ENCODE assay signal across 22 cellular contexts in the genomic region with DNA sequence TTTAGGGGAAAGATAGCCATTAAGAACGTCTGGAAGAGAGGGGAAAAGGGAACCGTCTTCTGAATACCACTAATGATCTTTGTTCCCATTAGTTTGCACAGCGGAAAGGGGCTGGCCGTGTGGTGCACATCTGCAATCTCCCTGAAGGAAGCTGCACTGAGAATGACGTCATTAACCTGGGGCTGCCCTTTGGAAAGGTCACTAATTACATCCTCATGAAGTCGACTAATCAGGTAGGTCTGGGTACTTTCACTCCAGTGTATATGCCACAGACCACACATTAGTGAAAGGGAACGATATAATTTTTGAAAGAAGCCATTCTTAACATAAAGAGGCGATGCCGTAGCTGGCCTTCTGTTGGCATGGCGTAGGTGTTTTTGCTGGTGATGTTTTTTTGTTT.
"Had no signal": no experiment of that assay in that cellular context is flagged by ENCODE, and none has a peak within 500 bp of the region (broad histone marks: within the 10 kb centered on the region; RNA-seq: fewer than 3 reads in every experiment).

No MANE protein-coding gene starts in this region.

- H3K4me1 Mint-ChIP-seq: WTC11 had no signal

- H3K27me3 ChIP-seq: ascending aorta, brain microvascular endothelial cell, esophagus muscularis mucosa, stomach, suprapubic skin, tibial nerve, uterus had no signal

- H3K27ac Mint-ChIP-seq: activated T-helper 1 cell treated with anti-CD3 and anti-CD28 coated beads, Interleukin-12 subunit alpha, Interleukin-12 subunit beta, Interleukin-2, Interleukin-4 antibody, amounts not matched to agents 30 ng/mL and 10 ng/mL and 1 ng/mL, durations not matched to agents 14 hours and 24 hours and 36 hours; memory B cell; natural killer cell treated with Interleukin-12 subunit alpha and Interleukin-12 subunit beta and Interleukin-15 and Interleukin-18, amount 100 ng/mL, for 72 hours; WTC11 had no signal

- H3K36me3 Mint-ChIP-seq: memory B cell; natural killer cell treated with Interleukin-12 subunit alpha and Interleukin-12 subunit beta and Interleukin-15 and Interleukin-18, amount 100 ng/mL, for 72 hours; WTC11 had no signal

- H3K9me3 Mint-ChIP-seq: memory B cell; natural killer cell treated with Interleukin-12 subunit alpha and Interleukin-12 subunit beta and Interleukin-15 and Interleukin-18, amount 100 ng/mL, for 72 hours; WTC11 had no signal

- ATAC-seq: natural killer cell treated with Interleukin-12 subunit alpha and Interleukin-12 subunit beta and Interleukin-15 and Interleukin-18, amount 100 ng/mL, for 72 hours; WTC11 had no signal

- DNase-seq: activated CD4-positive, alpha-beta T cell treated with anti-CD3 and anti-CD28 coated beads for 4 hours; activated CD4-positive, alpha-beta T cell treated with anti-CD3 and anti-CD28 coated beads, Interleukin-2, amount 50 U/mL, for 48 hours; activated gamma-delta T cell; activated naive CD4-positive, alpha-beta T cell treated with anti-CD3 and anti-CD28 coated beads, Interleukin-2, amount 50 U/mL, for 16 hours; activated T-cell treated with anti-CD3 and anti-CD28 coated beads for 4 hours; brain microvascular endothelial cell; central memory CD4-positive, alpha-beta T cell; effector memory CD4-positive, alpha-beta T cell; hypothalamus; stimulated activated CD4-positive, alpha-beta T cell treated with anti-CD3 and anti-CD28 coated beads, Interleukin-4, amount 100 ng/mL, for 24 hours; stomach; T-helper 9 cell; uterus had no signal

- H3K27ac ChIP-seq: ascending aorta, brain microvascular endothelial cell, esophagus muscularis mucosa, prostate gland, stomach, suprapubic skin, tibial nerve, uterus had no signal

- H3K4me1 ChIP-seq: prostate gland had no signal

- H3K36me3 ChIP-seq: brain microvascular endothelial cell, prostate gland, stomach, suprapubic skin, tibial nerve, uterus had no signal

- H3K4me3 Mint-ChIP-seq: activated T-helper 1 cell treated with anti-CD3 and anti-CD28 coated beads, Interleukin-12 subunit alpha, Interleukin-12 subunit beta, Interleukin-2, Interleukin-4 antibody, amounts not matched to agents 30 ng/mL and 10 ng/mL and 1 ng/mL, durations not matched to agents 14 hours and 24 hours and 36 hours; memory B cell; natural killer cell treated with Interleukin-12 subunit alpha and Interleukin-12 subunit beta and Interleukin-15 and Interleukin-18, amount 100 ng/mL, for 72 hours; WTC11 had no signal

- H3K9me3 ChIP-seq: ascending aorta, esophagus muscularis mucosa, prostate gland, stomach, suprapubic skin, tibial nerve, uterus had no signal

- H3K27me3 Mint-ChIP-seq: memory B cell had no signal

- H3K4me3 ChIP-seq: ascending aorta, esophagus muscularis mucosa, prostate gland, stomach, suprapubic skin, tibial nerve, uterus had no signal
